ENCODE assay signal across 20 cellular contexts in genomic region chr9:19513671-19514275, GRCh38.
DNase-seq lines count a peak whose midpoint lies in the region; ATAC-seq and TF ChIP-seq lines count a peak whose summit lies in the region.
"Had no signal": no experiment of that assay in that cellular context is flagged by ENCODE, and none has a peak within 500 bp of the region (broad histone marks: within the 10 kb centered on the region; RNA-seq: fewer than 3 reads in every experiment).

No MANE protein-coding gene starts in this region.

- H2AK9ac ChIP-seq in IMR-90 (replicated peaks; ENCODE audit: low read depth, low read length, poor library complexity), result no peak overlapping the region

- H3K36me3 ChIP-seq in IMR-90 (ENCODE audit: control insufficient read depth, insufficient read depth, low read length) (no peaks in the 10 kb centered on the region), neural progenitor cell (no peaks in the 10 kb centered on the region)
- H3K36me3 ChIP-seq: prostate gland, upper lobe of right lung had no signal

- H3K27ac Mint-ChIP-seq in neural progenitor cell, result no peak overlapping the region
- H3K27ac Mint-ChIP-seq: activated CD8-positive, alpha-beta T cell treated with anti-CD3 and anti-CD28 coated beads, Interleukin-2, amount 10 ng/mL, durations not matched to agents 7 days and 5 days; CD8-positive, alpha-beta memory T cell; stimulated activated memory B cell treated with anti-CD40 and anti-IgM and Interleukin-4, amounts not matched to agents 10 μg/mL and 1 μg/mL and 100 μg/mL, for 72 hours had no signal

- H3K9ac ChIP-seq in IMR-90 (ENCODE audit: low read depth, low read length) (no peak overlapping the region), neural progenitor cell (no peak overlapping the region)

- no peak overlapping the region for H3K14ac ChIP-seq in IMR-90 (replicated peaks; ENCODE audit: low read depth, low read length)

- H3K36me3 Mint-ChIP-seq in neural progenitor cell, result no peaks in the 10 kb centered on the region
- H3K36me3 Mint-ChIP-seq: CD8-positive, alpha-beta memory T cell; naive B cell; stimulated activated memory B cell treated with anti-CD40 and anti-IgM and Interleukin-4, amounts not matched to agents 10 μg/mL and 1 μg/mL and 100 μg/mL, for 72 hours had no signal

- H3K9me3 ChIP-seq in IMR-90 (ENCODE audit: control insufficient read depth, insufficient read depth, low read length) (no peaks in the 10 kb centered on the region), neural progenitor cell (ENCODE audit: low read depth) (no peaks in the 10 kb centered on the region)
- H3K9me3 ChIP-seq: prostate gland, upper lobe of right lung had no signal

- H3K4me1 Mint-ChIP-seq in neural progenitor cell, result no peaks in the 10 kb centered on the region
- H3K4me1 Mint-ChIP-seq: CD8-positive, alpha-beta memory T cell; naive B cell had no signal

- no peaks in the 10 kb centered on the region for H3K79me2 ChIP-seq in neural progenitor cell (ENCODE audit: low read depth)

- TF ChIP-seq RAD21 in IMR-90 (IDR thresholded peaks at IDR 0.05; ENCODE audit: low read length), result no peak

- no peak overlapping the region for H3K4ac ChIP-seq in IMR-90 (ENCODE audit: low read depth, low read length)

- H3F3A ChIP-seq in neural progenitor cell (ENCODE audit: low read depth), result no peaks in the 10 kb centered on the region

- H4K20me1 ChIP-seq in IMR-90 (ENCODE audit: insufficient read depth, low read length) (no peaks in the 10 kb centered on the region), neural progenitor cell (ENCODE audit: low read depth) (no peaks in the 10 kb centered on the region)

- no peak overlapping the region for H2BK15ac ChIP-seq in IMR-90 (ENCODE audit: low read depth, low read length)

- H3K4me3 ChIP-seq in IMR-90 (ENCODE audit: insufficient read depth, low read depth, low read length) (no peak overlapping the region), neural progenitor cell (no peak overlapping the region)
- H3K4me3 ChIP-seq: prostate gland, upper lobe of right lung had no signal

- WGBS in IMR-90 (ENCODE audit: extremely low coverage in 2 of 2, insufficient read length in 1 of 2), 2 experiments, result 60% methylated on average over 2 of the region's 7 CpGs; no CpG with 5 or more reads in 1 of the 2 experiments

- POLR2A ChIA-PET in IMR-90 (lab: Charles Lee; ENCODE audit: unreplicated experiment), result no interaction called here

- H3K4me1 ChIP-seq in IMR-90 (ENCODE audit: control insufficient read depth, insufficient read depth, low read length), result no peaks in the 10 kb centered on the region
- H3K4me1 ChIP-seq in neural progenitor cell, result no peaks in the 10 kb centered on the region
- H3K4me1 ChIP-seq: prostate gland, upper lobe of right lung had no signal

- no peak overlapping the region for H3K56ac ChIP-seq in IMR-90 (ENCODE audit: extremely low read depth, insufficient read depth, low read length)

- H3K4me2 ChIP-seq in IMR-90 (ENCODE audit: low read depth, low read length), result peak overlapping the region; percentile 81
- no peak overlapping the region for H3K4me2 ChIP-seq in neural progenitor cell

- H4K8ac ChIP-seq in IMR-90 (ENCODE audit: low read depth in 2 of 2, low read length in 2 of 2), result no peak overlapping the region

- H3K23ac ChIP-seq in IMR-90 (ENCODE audit: low read depth, low read length), result no peak overlapping the region

- H3K27ac ChIP-seq in IMR-90 (ENCODE audit: insufficient read depth, low read length) (no peak overlapping the region), angular gyrus (ENCODE audit: low read depth, low read length) (peak overlapping the region; percentile 17), neural progenitor cell (no peak overlapping the region)
- H3K27ac ChIP-seq: 22Rv1, prostate gland, upper lobe of right lung, VCaP had no signal

- no TSS peak for BruUV-seq in IMR-90 (replicated peaks; lab: Mats Ljungman, UMichigan)

- H4K5ac ChIP-seq in IMR-90 (ENCODE audit: low read depth, low read length), result no peak overlapping the region

- H3K79me1 ChIP-seq in IMR-90 (ENCODE audit: low read depth in 1 of 2, low read length in 2 of 2), result no peaks in the 10 kb centered on the region

- H2BK5ac ChIP-seq in IMR-90 (ENCODE audit: low read depth, low read length, poor library complexity, severe bottlenecking), result no peak overlapping the region

- no peak overlapping the region for H2BK20ac ChIP-seq in IMR-90 (ENCODE audit: low read depth, low read length)

- no peaks in the 10 kb centered on the region for H3K9me3 Mint-ChIP-seq in neural progenitor cell
- H3K9me3 Mint-ChIP-seq: CD8-positive, alpha-beta memory T cell; naive B cell; stimulated activated memory B cell treated with anti-CD40 and anti-IgM and Interleukin-4, amounts not matched to agents 10 μg/mL and 1 μg/mL and 100 μg/mL, for 72 hours had no signal

- dilution Hi-C loops in IMR-90 (cut with HindIII; ENCODE audit: low sequenced_read_pairs, unreplicated experiment), result no loop called here

- in situ Hi-C loops in IMR-90 (cut with MboI; ENCODE audit: low sequenced_read_pairs), result loop anchor here (25.0 kb wide), 1 partner anchor 1624 kb away; the partner anchor contains the start of gene IFNW1
- in situ Hi-C loops in GM13976 (cut with MboI; ENCODE audit: low sequenced_read_pairs, unreplicated experiment), result no loop called here

- CTCF ChIA-PET in IMR-90 (lab: Yijun Ruan, JAX), result no interaction called here

- no peaks in the 10 kb centered on the region for H3K9me1 ChIP-seq in IMR-90 (ENCODE audit: insufficient read depth, low read length)

- H2BK120ac ChIP-seq in IMR-90 (ENCODE audit: low read depth, low read length), result no peak overlapping the region

- peak overlapping the region; percentile 60 for H2AFZ ChIP-seq in IMR-90 (replicated peaks; ENCODE audit: low read length, poor library complexity)
- peak overlapping the region; percentile 52 for H2AFZ ChIP-seq in neural progenitor cell (replicated peaks)

- no peak overlapping the region for H3K4me3 Mint-ChIP-seq in neural progenitor cell
- H3K4me3 Mint-ChIP-seq: activated CD8-positive, alpha-beta T cell treated with anti-CD3 and anti-CD28 coated beads, Interleukin-2, amount 10 ng/mL, durations not matched to agents 7 days and 5 days; CD8-positive, alpha-beta memory T cell; naive B cell; stimulated activated memory B cell treated with anti-CD40 and anti-IgM and Interleukin-4, amounts not matched to agents 10 μg/mL and 1 μg/mL and 100 μg/mL, for 72 hours had no signal

- no peak for ATAC-seq in IMR-90 (ENCODE audit: low read depth)
- ATAC-seq: activated CD8-positive, alpha-beta T cell treated with anti-CD3 and anti-CD28 coated beads, Interleukin-2, amount 10 ng/mL, durations not matched to agents 7 days and 5 days; stimulated activated memory B cell treated with anti-CD40 and anti-IgM and Interleukin-4, amounts not matched to agents 10 μg/mL and 1 μg/mL and 100 μg/mL, for 72 hours; upper lobe of right lung had no signal

- no peak overlapping the region for H2AK5ac ChIP-seq in IMR-90 (ENCODE audit: low read depth, low read length)

- no peak for TF ChIP-seq POLR2A in IMR-90 (IDR thresholded peaks at IDR 0.05; ENCODE audit: low read depth, low read length)

- no peak overlapping the region for H4K91ac ChIP-seq in IMR-90 (ENCODE audit: insufficient read depth, low read depth, low read length)

- H3K27me3 ChIP-seq in IMR-90 (ENCODE audit: control insufficient read depth, insufficient read depth, low read length), result 0 out of 2 replicates have a peak, but pooled peaks cover 2% of the 10 kb centered on the region
- no peaks in the 10 kb centered on the region for H3K27me3 ChIP-seq in neural progenitor cell
- H3K27me3 ChIP-seq: upper lobe of right lung had no signal

- intact Hi-C loops in IMR-90 (cut with micrococcal nuclease), result no loop called here

- no peak for TF ChIP-seq CTCF in IMR-90 (conservative IDR thresholded peaks at IDR 0.05; ENCODE audit: low read depth, low read length)
- TF ChIP-seq CTCF in neural progenitor cell (IDR thresholded peaks at IDR 0.05), result no peak
- no peak for TF ChIP-seq CTCF in GM13976 (IDR thresholded peaks at IDR 0.05; ENCODE audit: borderline replicate concordance, control extremely low read depth, extremely low read depth, insufficient read depth, missing control alignments)

- no peak overlapping the region for H3K18ac ChIP-seq in IMR-90 (ENCODE audit: low read depth, low read length)

- DNase-seq in DMS153 (lab: John Stamatoyannopoulos, UW) (peak; percentile 4), DMS153 treated with DMSO at 0.1 percent for 48 hours (lab: John Stamatoyannopoulos, UW; ENCODE audit: unreplicated experiment) (no peak), IMR-90 (no peak), neural progenitor cell (ENCODE audit: low spot score) (no peak), SHP77 (lab: John Stamatoyannopoulos, UW) (no peak), GM13976 (ENCODE audit: low spot score) (no peak), H4 (ENCODE audit: low spot score) (no peak)
- DNase-seq: activated CD8-positive, alpha-beta T cell treated with anti-CD3 and anti-CD28 coated beads, Interleukin-2, amount 10 ng/mL, durations not matched to agents 7 days and 5 days; CD8-positive, alpha-beta memory T cell; MM.1S; naive B cell; NCI-H2029 treated with DMSO at 0.1 percent for 48 hours; NCI-H524 treated with DMSO at 0.1 percent for 48 hours; SW 1271; upper lobe of right lung had no signal

- H3K27me3 Mint-ChIP-seq in neural progenitor cell (ENCODE audit: insufficient read depth, low read depth), result peaks cover 2% of the 10 kb centered on the region
- H3K27me3 Mint-ChIP-seq: stimulated activated memory B cell treated with anti-CD40 and anti-IgM and Interleukin-4, amounts not matched to agents 10 μg/mL and 1 μg/mL and 100 μg/mL, for 72 hours had no signal

TF ChIP-seq in IMR-90, 13 proteins besides CTCF, POLR2A, EP300 and RAD21:
- TF ChIP-seq SMC3 (IDR thresholded peaks at IDR 0.05; ENCODE audit: low read depth, low read length) (no peak), CHD1 (IDR thresholded peaks at IDR 0.05; ENCODE audit: low read depth, low read length) (no peak), NFE2L2 (IDR thresholded peaks at IDR 0.05; ENCODE audit: low read depth, low read length) (no peak), CEBPB (IDR thresholded peaks at IDR 0.05; ENCODE audit: low read depth, low read length) (no peak), BHLHE40 (IDR thresholded peaks at IDR 0.05; ENCODE audit: low read depth, low read length) (no peak), MAFK (IDR thresholded peaks at IDR 0.05; ENCODE audit: low read depth, low read length) (no peak), RCOR1 (IDR thresholded peaks at IDR 0.05; ENCODE audit: insufficient replicate concordance, low read length) (no peak)
- TF ChIP-seq, protein P1, sequence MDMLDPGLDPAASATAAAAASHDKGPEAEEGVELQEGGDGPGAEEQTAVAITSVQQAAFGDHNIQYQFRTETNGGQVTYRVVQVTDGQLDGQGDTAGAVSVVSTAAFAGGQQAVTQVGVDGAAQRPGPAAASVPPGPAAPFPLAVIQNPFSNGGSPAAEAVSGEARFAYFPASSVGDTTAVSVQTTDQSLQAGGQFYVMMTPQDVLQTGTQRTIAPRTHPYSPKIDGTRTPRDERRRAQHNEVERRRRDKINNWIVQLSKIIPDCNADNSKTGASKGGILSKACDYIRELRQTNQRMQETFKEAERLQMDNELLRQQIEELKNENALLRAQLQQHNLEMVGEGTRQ (IDR thresholded peaks at IDR 0.05; ENCODE audit: low read depth, low read length), result no peak
